In the genomic region with DNA sequence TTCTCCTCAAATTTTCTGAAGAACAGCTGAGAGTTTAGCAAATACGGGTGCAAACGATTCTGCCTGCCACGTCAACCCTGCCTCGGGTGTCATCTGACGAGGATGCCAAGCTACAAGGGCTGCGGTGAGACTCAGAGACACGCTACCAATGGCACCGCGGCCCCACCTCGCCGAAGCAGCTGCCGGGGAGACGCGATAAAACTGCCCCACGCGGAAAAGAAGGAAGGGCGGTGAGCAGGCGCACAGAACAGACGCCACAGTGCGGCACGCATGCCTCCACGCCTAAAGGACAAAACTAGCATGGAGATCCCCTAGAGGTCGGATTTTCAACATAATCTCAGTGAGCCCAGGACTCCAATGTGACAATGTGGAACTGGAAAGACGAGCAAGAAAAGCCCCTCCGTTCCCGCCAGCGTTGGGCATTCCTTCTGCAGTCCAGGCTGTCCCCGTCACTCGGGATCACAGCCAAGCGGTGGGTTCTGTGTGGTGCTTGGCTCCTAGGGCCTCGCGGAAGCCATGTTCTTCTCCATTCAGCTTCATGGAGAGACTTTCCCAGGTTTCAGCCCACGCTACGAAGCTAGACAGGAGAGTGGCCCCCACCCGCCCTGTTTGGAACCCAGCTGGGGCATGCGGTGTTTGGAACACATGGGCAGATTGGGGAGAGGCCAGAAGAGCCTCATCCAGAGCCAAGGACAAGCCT, we compare ENCODE assay signal across 9 cellular contexts. TPM values are rescaled to one million over a fixed set of nuclear protein-coding genes. Genes with fewer than 3 reads are reported as not detected.
DNase-seq lines count a peak whose midpoint lies in the region; ATAC-seq and TF ChIP-seq lines count a peak whose summit lies in the region.
"Had no signal": no experiment of that assay in that cellular context is flagged by ENCODE, and none has a peak within 500 bp of the region (broad histone marks: within the 10 kb centered on the region; RNA-seq: fewer than 3 reads in every experiment).

No MANE protein-coding gene starts in this region.

- DNase-seq in CD8-positive, alpha-beta memory T cell = peak in 4 of 5 donors; percentile 48 to 87 (median 60)
- peak in 1 of 2 donors; percentile 56 for DNase-seq in central memory CD8-positive, alpha-beta T cell (ENCODE audit: low spot score in 2 of 2)
- DNase-seq in COLO829 (ENCODE audit: low spot score) (no peak), WTC11 (ENCODE audit: low spot score) (no peak), ACHN (no peak)

- H3K4me3 ChIP-seq in CD8-positive, alpha-beta memory T cell (ENCODE audit: low read length) = no peak overlapping the region
- peak overlapping the region; percentile 38 to 68 (median 46) for H3K4me3 ChIP-seq in skeletal muscle tissue (ENCODE audit: low read length in 3 of 3)
- H3K4me3 ChIP-seq: body of pancreas had no signal

- no peaks in the 10 kb centered on the region for H3K27me3 ChIP-seq in CD8-positive, alpha-beta memory T cell (ENCODE audit: insufficient read depth, low read length, poor library complexity, severe bottlenecking)
- no peaks in the 10 kb centered on the region for H3K27me3 ChIP-seq in skeletal muscle tissue (ENCODE audit: control insufficient read depth in 3 of 3, insufficient read depth in 3 of 3, low read length in 3 of 3)
- H3K27me3 ChIP-seq: body of pancreas had no signal

- POLR2A ChIA-PET in CD8-positive, alpha-beta memory T cell (lab: Charles Lee) = interaction anchor here (0.6 to 1.8 kb wide), 4 partner anchors 17 to 243 kb away, joined by 3 to 12 read pairs (median 4); a partner anchor contains a TSS
- POLR2A ChIA-PET in WTC11 (lab: Charles Lee) = no interaction called here

- H3K4me3 Mint-ChIP-seq in CD8-positive, alpha-beta memory T cell = peak overlapping the region; percentile 58 to 89 (median 71)
- H3K4me3 Mint-ChIP-seq in central memory CD8-positive, alpha-beta T cell = peak overlapping the region; percentile 77
- no peak overlapping the region for H3K4me3 Mint-ChIP-seq in WTC11

- peak overlapping the region; percentile 69 to 95 (median 88) for H3K27ac Mint-ChIP-seq in CD8-positive, alpha-beta memory T cell
- H3K27ac Mint-ChIP-seq in central memory CD8-positive, alpha-beta T cell (ENCODE audit: low read depth) = peak overlapping the region; percentile 93
- no peak overlapping the region for H3K27ac Mint-ChIP-seq in WTC11

- H3K9me3 Mint-ChIP-seq in CD8-positive, alpha-beta memory T cell = no peaks in the 10 kb centered on the region
- no peaks in the 10 kb centered on the region for H3K9me3 Mint-ChIP-seq in central memory CD8-positive, alpha-beta T cell
- no peaks in the 10 kb centered on the region; the same call in 1 of the 2 replicates for H3K9me3 Mint-ChIP-seq in WTC11

- no peaks in the 10 kb centered on the region for H3K27me3 Mint-ChIP-seq in CD8-positive, alpha-beta memory T cell
- H3K27me3 Mint-ChIP-seq in central memory CD8-positive, alpha-beta T cell = no peaks in the 10 kb centered on the region
- peaks cover 4% of the 10 kb centered on the region; the same call in 1 of the 2 replicates for H3K27me3 Mint-ChIP-seq in WTC11 (ENCODE audit: low read depth)

- no peaks in the 10 kb centered on the region for H3K9me3 ChIP-seq in CD8-positive, alpha-beta memory T cell (ENCODE audit: low read length)
- H3K9me3 ChIP-seq in skeletal muscle tissue (ENCODE audit: control insufficient read depth in 3 of 3, low read length in 3 of 3) = no peaks in the 10 kb centered on the region
- H3K9me3 ChIP-seq: body of pancreas had no signal

- peak; percentile 95 for ATAC-seq in central memory CD8-positive, alpha-beta T cell (replicated peaks; ENCODE audit: extremely low read depth, poor library complexity, severe bottlenecking)
- ATAC-seq in HG02678 (IDR thresholded peaks at IDR 0.05; ENCODE audit: unreplicated experiment) (no peak), WTC11 (no peak)
- ATAC-seq: body of pancreas had no signal

- in situ Hi-C loops in ACHN (cut with HindIII; ENCODE audit: low pct_ligation_motif_present, low pct_unique_long_range_greater_than_20kb, low sequenced_read_pairs) = no loop called here

- peaks cover 20% of the 10 kb centered on the region for H3K4me1 ChIP-seq in CD8-positive, alpha-beta memory T cell (ENCODE audit: insufficient read depth, low read length)
- H3K4me1 ChIP-seq in skeletal muscle tissue (ENCODE audit: control insufficient read depth in 3 of 3, insufficient read depth in 3 of 3, low read length in 3 of 3) = peaks cover 11 to 26% (median 20%) of the 10 kb centered on the region in 3 donors

- TF ChIP-seq CTCF in VCaP (conservative IDR thresholded peaks at IDR 0.05) (no peak), WTC11 (IDR thresholded peaks at IDR 0.05) (no peak)

- H3K9ac ChIP-seq in skeletal muscle tissue (ENCODE audit: low read depth in 1 of 3, low read length in 3 of 3) = peak overlapping the region in 1 of 3 donors; percentile 50

- H3K36me3 Mint-ChIP-seq in CD8-positive, alpha-beta memory T cell = peaks cover 4 to 43% (median 9%) of the 10 kb centered on the region in 3 donors
- H3K36me3 Mint-ChIP-seq in central memory CD8-positive, alpha-beta T cell (ENCODE audit: insufficient read depth) = peaks cover 6% of the 10 kb centered on the region
- peaks cover 5% of the 10 kb centered on the region for H3K36me3 Mint-ChIP-seq in WTC11

- peaks cover 35 to 63% (median 52%) of the 10 kb centered on the region in 3 donors for H3K4me1 Mint-ChIP-seq in CD8-positive, alpha-beta memory T cell
- peaks cover 36% of the 10 kb centered on the region for H3K4me1 Mint-ChIP-seq in central memory CD8-positive, alpha-beta T cell
- H3K4me1 Mint-ChIP-seq in WTC11 = peaks cover 8% of the 10 kb centered on the region

- CTCF ChIA-PET in CD8-positive, alpha-beta memory T cell (lab: Charles Lee) = interaction anchor here (0.9 to 1.0 kb wide), 3 partner anchors 17 to 92 kb away, joined by 3 to 5 read pairs (median 3); a partner anchor contains a TSS
- CTCF ChIA-PET in WTC11 (lab: Charles Lee) = interaction anchor here (1.2 to 3.7 kb wide), 2 partner anchors 84 to 93 kb away, joined by 4 to 17 read pairs; no protein-coding TSS in a partner anchor

- no peaks in the 10 kb centered on the region for H3K36me3 ChIP-seq in CD8-positive, alpha-beta memory T cell (ENCODE audit: insufficient read depth, low read length)
- peaks cover 6 to 15% (median 11%) of the 10 kb centered on the region in 3 donors for H3K36me3 ChIP-seq in skeletal muscle tissue (ENCODE audit: control insufficient read depth in 3 of 3, insufficient read depth in 3 of 3, low read length in 3 of 3)

- no peak overlapping the region for H3K27ac ChIP-seq in CD8-positive, alpha-beta memory T cell (ENCODE audit: low read depth, low read length)
- H3K27ac ChIP-seq in VCaP (peak overlapping the region; percentile 94), skeletal muscle tissue (ENCODE audit: low read depth, low read length) (no peak overlapping the region)
- H3K27ac ChIP-seq: body of pancreas had no signal

TF ChIP-seq in WTC11, 78 proteins besides CTCF, POLR2A, EP300 and RAD21 (continues in another document):
- TF ChIP-seq, protein P1, sequence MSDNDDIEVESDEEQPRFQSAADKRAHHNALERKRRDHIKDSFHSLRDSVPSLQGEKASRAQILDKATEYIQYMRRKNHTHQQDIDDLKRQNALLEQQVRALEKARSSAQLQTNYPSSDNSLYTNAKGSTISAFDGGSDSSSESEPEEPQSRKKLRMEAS (CRISPR knock-in tag; IDR thresholded peaks at IDR 0.05) = no peak
- TF ChIP-seq, protein P2, sequence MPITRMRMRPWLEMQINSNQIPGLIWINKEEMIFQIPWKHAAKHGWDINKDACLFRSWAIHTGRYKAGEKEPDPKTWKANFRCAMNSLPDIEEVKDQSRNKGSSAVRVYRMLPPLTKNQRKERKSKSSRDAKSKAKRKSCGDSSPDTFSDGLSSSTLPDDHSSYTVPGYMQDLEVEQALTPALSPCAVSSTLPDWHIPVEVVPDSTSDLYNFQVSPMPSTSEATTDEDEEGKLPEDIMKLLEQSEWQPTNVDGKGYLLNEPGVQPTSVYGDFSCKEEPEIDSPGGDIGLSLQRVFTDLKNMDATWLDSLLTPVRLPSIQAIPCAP (CRISPR knock-in tag; IDR thresholded peaks at IDR 0.05) = no peak
- TF ChIP-seq, protein P3, sequence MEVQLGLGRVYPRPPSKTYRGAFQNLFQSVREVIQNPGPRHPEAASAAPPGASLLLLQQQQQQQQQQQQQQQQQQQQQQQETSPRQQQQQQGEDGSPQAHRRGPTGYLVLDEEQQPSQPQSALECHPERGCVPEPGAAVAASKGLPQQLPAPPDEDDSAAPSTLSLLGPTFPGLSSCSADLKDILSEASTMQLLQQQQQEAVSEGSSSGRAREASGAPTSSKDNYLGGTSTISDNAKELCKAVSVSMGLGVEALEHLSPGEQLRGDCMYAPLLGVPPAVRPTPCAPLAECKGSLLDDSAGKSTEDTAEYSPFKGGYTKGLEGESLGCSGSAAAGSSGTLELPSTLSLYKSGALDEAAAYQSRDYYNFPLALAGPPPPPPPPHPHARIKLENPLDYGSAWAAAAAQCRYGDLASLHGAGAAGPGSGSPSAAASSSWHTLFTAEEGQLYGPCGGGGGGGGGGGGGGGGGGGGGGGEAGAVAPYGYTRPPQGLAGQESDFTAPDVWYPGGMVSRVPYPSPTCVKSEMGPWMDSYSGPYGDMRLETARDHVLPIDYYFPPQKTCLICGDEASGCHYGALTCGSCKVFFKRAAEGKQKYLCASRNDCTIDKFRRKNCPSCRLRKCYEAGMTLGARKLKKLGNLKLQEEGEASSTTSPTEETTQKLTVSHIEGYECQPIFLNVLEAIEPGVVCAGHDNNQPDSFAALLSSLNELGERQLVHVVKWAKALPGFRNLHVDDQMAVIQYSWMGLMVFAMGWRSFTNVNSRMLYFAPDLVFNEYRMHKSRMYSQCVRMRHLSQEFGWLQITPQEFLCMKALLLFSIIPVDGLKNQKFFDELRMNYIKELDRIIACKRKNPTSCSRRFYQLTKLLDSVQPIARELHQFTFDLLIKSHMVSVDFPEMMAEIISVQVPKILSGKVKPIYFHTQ (CRISPR knock-in tag; IDR thresholded peaks at IDR 0.05) = no peak
- no peak for TF ChIP-seq OVOL2 (CRISPR knock-in tag; IDR thresholded peaks at IDR 0.05; ENCODE audit: borderline replicate concordance)
- TF ChIP-seq, protein P4, sequence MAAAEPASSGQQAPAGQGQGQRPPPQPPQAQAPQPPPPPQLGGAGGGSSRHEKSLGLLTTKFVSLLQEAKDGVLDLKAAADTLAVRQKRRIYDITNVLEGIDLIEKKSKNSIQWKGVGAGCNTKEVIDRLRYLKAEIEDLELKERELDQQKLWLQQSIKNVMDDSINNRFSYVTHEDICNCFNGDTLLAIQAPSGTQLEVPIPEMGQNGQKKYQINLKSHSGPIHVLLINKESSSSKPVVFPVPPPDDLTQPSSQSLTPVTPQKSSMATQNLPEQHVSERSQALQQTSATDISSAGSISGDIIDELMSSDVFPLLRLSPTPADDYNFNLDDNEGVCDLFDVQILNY (CRISPR knock-in tag; IDR thresholded peaks at IDR 0.05) = no peak
- TF ChIP-seq ZNF317 (CRISPR knock-in tag; IDR thresholded peaks at IDR 0.05; ENCODE audit: borderline replicate concordance, low read depth) = no peak

RNA-seq across cellular contexts. Expression of a gene that starts 5.9 kb away (rescaled TPM):
- 10 to 100 TPM; 11.7 to 14.0 TPM for total RNA-seq in CD8-positive, alpha-beta memory T cell
- polyA plus RNA-seq in CD8-positive, alpha-beta memory T cell = 15.8 TPM
- total RNA-seq in skeletal muscle tissue = 6.8 TPM
- 10.5 to 13.0 TPM (median 10.8 TPM) in 3 replicates for total RNA-seq in WTC11 (2021)

RNA-seq across cellular contexts. Expression of a gene that starts 16.7 kb away (rescaled TPM):
- total RNA-seq in CD8-positive, alpha-beta memory T cell = under 1 TPM; 0.39 to 0.62 TPM
- polyA plus RNA-seq in CD8-positive, alpha-beta memory T cell = 0.39 TPM
- total RNA-seq in skeletal muscle tissue (26.1 TPM), WTC11 (2021) (10.2 to 12.3 TPM (median 10.9 TPM) in 3 replicates)

Comparison
In these comparisons a context has a peak if more than half of its experiments do, and no peak if none do; other contexts are left out.
1. DNase-seq: peak in CD8-positive, alpha-beta memory T cell (4 of 5); none in COLO829 (single experiment), WTC11 (single experiment) and ACHN (single experiment).